8 cellular contexts compared by ENCODE assay signal in the genomic region with DNA sequence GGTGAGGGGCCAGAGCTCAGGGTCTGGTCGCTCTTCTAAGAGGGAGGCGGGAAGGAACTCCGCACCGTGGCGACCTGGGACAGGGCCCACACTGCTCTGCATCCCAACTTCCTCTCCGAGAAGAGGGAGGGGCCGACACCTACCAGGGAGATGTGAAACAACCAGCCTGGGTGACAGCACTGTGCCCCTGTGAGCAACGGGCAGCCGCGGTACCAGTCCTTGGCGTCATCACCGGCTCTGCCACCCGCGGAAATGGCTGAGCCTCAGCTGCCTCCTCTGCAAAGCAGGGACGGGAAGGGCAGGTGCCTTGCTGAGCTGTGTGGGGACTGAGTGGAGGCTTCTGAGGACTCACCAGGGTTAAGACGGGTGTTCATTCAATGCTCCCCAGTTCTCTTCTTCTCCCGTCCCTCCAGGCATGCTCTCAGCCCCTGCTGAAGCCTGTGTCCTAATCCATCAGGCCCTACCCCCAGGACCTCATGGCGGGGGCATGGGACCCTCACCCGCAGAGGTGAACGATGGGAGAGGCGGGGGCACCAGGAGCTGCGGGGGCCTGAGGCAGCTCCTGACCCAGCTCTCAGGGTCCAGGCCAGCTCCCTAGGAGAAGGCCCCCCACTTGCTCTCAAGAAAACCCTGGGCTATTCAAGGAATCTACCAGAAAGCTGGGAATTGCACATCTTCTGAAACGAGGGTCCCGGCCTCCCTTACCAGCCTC. TPM values are rescaled to one million over a fixed set of nuclear protein-coding genes. Genes with fewer than 3 reads are reported as not detected.
DNase-seq lines count a peak whose midpoint lies in the region; ATAC-seq and TF ChIP-seq lines count a peak whose summit lies in the region.

No MANE protein-coding gene starts in this region.

- ATAC-seq in HG03432 (IDR thresholded peaks at IDR 0.05; ENCODE audit: unreplicated experiment), result peak; percentile 79

- no peaks in the 10 kb centered on the region for H3K9me3 Mint-ChIP-seq in Caco-2 (ENCODE audit: unreplicated experiment)

- POLR2A ChIA-PET in Caco-2 (lab: Charles Lee), result no interaction called here

- no peak overlapping the region for H3K4me3 Mint-ChIP-seq in Caco-2 (ENCODE audit: unreplicated experiment)

- H3K36me3 Mint-ChIP-seq in Caco-2 (ENCODE audit: insufficient read depth, unreplicated experiment), result peaks cover 62% of the 10 kb centered on the region

- no peak overlapping the region for H3K27ac Mint-ChIP-seq in Caco-2 (ENCODE audit: unreplicated experiment)

- H3K27me3 Mint-ChIP-seq in Caco-2 (ENCODE audit: insufficient read depth, unreplicated experiment), result no peaks in the 10 kb centered on the region

- TF ChIP-seq CTCF in hepatocyte (IDR thresholded peaks at IDR 0.05; ENCODE audit: poor library complexity) (no peak), Caco-2 (IDR thresholded peaks at IDR 0.05; ENCODE audit: insufficient read depth in 1 of 2, low read depth in 1 of 2, low read length in 1 of 2, severe bottlenecking in 1 of 2, unreplicated experiment in 1 of 2) (no peak)

- H3K79me2 ChIP-seq in hepatocyte, result peaks cover 97% of the 10 kb centered on the region

- peaks cover 94% of the 10 kb centered on the region for H4K20me1 ChIP-seq in hepatocyte (ENCODE audit: insufficient read depth, poor library complexity, severe bottlenecking)

- no peak overlapping the region for H2AFZ ChIP-seq in hepatocyte

- 72% methylated on average over 21 of the region's 24 CpGs for WGBS in hepatocyte (ENCODE audit: low lambda C conversion rate, missing lambda C conversion rate)

- H3K9me2 ChIP-seq in hepatocyte (replicated peaks; ENCODE audit: insufficient read depth), result no peaks in the 10 kb centered on the region

- no peaks in the 10 kb centered on the region for H3K27me3 ChIP-seq in hepatocyte
- H3K27me3 ChIP-seq in Caco-2 (replicated peaks; ENCODE audit: control insufficient read depth, insufficient read depth, low read length), result no peaks in the 10 kb centered on the region

- H3K36me3 ChIP-seq in hepatocyte (replicated peaks; ENCODE audit: insufficient read depth, low read depth) (no peaks in the 10 kb centered on the region), Caco-2 (ENCODE audit: control insufficient read depth, insufficient read depth, low read length) (no peaks in the 10 kb centered on the region; the same call in 1 of the 2 replicates)

- H3K4me1 ChIP-seq in hepatocyte (ENCODE audit: insufficient read depth) (peaks cover 53% of the 10 kb centered on the region), Caco-2 (peaks cover 20% of the 10 kb centered on the region)

- H3K27ac ChIP-seq in hepatocyte, result peak overlapping the region; percentile 89

- peaks cover 22% of the 10 kb centered on the region for H3K4me1 Mint-ChIP-seq in Caco-2 (ENCODE audit: low read depth, unreplicated experiment)

- H3K9me3 ChIP-seq in hepatocyte (ENCODE audit: low read depth) (no peaks in the 10 kb centered on the region), Caco-2 (no peaks in the 10 kb centered on the region)

- H3K4me3 ChIP-seq in hepatocyte, result no peak overlapping the region
- no peak overlapping the region for H3K4me3 ChIP-seq in Caco-2 (ENCODE audit: low read depth, low read length)

- peak overlapping the region; percentile 72 for H3K4me2 ChIP-seq in hepatocyte

- intact Hi-C loops in Caco-2 (cut with micrococcal nuclease; ENCODE audit: unreplicated experiment), result no loop called here

- no TSS peak for BruUV-seq in Caco-2 (replicated peaks; lab: Mats Ljungman, UMichigan)

- CTCF ChIA-PET in Caco-2 (lab: Charles Lee), result no interaction called here

- DNase-seq in activated naive CD4-positive, alpha-beta T cell (lab: John Stamatoyannopoulos, UW), result peak in 3 of 4 experiments; percentile 14 to 51 (median 14)
- no peak for DNase-seq in activated naive CD4-positive, alpha-beta T cell treated with Interleukin-2 at 50 U/mL for 16 hours
- peak; percentile 70 for DNase-seq in activated CD8-positive, alpha-beta memory T cell treated with anti-CD3 and anti-CD28 coated beads for 24 hours
- DNase-seq in hepatocyte (ENCODE audit: low spot score), result no peak
- DNase-seq in stimulated activated CD4-positive, alpha-beta T cell treated with anti-CD3 and anti-CD28 coated beads, Interleukin-15, amount 100 ng/mL, for 24 hours, result peak; percentile 64
- DNase-seq in Caco-2, result no peak
- no peak for DNase-seq in hepatic stellate cell (ENCODE audit: low spot score)

RNA-seq across cellular contexts. Expression of gene ZNF787, which starts 9.3 kb away (rescaled TPM):
- 14.5 and 23.5 TPM in 2 replicates for total RNA-seq in hepatocyte
- polyA plus RNA-seq in hepatocyte, result 24.9 and 27.2 TPM in 2 replicates
- total RNA-seq in Caco-2 (2022), result 58.1 and 60.0 TPM in 2 replicates

RNA-seq across cellular contexts. Expression of gene ZNF444, which starts 29.3 kb away (rescaled TPM):
- total RNA-seq in hepatocyte, result 38.3 and 46.6 TPM in 2 replicates
- 60.2 and 74.3 TPM in 2 replicates for polyA plus RNA-seq in hepatocyte
- 92.2 and 95.6 TPM in 2 replicates for total RNA-seq in Caco-2 (2022)

Comparison
In these comparisons a context has a peak if more than half of its experiments do, and no peak if none do; other contexts are left out.
1. DNase-seq: peak in activated naive CD4-positive, alpha-beta T cell (3 of 4), activated CD8-positive, alpha-beta memory T cell treated with anti-CD3 and anti-CD28 coated beads for 24 hours (single experiment) and stimulated activated CD4-positive, alpha-beta T cell treated with anti-CD3 and anti-CD28 coated beads, Interleukin-15, amount 100 ng/mL, for 24 hours (single experiment); none in activated naive CD4-positive, alpha-beta T cell treated with Interleukin-2 at 50 U/mL for 16 hours (single experiment), hepatocyte (single experiment), Caco-2 (0 of 2) and hepatic stellate cell (single experiment).